1 cellular context compared by ENCODE assay signal in the genomic region with DNA sequence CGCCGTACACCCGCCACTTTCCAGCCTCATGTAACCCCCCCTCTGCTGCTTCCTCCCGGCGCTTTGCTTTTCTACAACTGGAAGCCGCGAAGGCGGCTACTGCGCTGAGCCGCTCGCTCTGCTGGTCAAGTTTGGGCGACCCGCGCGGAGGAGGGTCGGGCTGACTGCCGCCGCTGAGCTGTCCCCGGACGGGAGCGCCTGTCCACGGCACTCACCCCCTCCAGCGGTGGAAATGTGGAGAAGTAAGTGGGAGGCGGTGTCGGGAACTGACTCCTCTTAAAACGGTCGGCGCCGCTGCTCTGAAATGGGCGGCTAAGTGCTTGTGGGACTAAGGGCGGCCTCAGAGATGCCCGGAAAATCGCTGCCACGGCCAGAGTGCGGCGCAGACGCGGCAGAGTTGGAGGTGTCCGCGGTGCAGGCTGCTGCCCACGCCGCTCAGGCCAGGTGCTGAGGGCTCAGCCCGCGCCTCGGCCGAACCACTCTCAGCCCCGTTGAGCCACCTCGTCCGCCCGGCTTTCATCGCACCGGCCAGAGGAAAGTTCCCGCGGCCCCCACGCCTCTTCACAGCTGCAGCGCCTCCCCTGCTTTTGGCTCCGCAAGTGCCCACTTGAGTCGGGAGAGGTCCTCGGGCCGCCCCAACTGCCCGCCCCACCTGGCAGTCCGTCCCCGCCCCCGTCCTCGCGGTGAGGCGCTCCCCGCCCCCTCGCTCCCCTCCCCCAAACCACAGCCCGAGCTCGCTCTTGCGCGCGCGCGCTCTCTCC.
TF ChIP-seq lines count a peak whose summit lies in the region.

No MANE protein-coding gene starts in this region.

TF ChIP-seq in WTC11, 78 proteins besides CTCF, POLR2A, EP300 and RAD21 (continued from another document):
- peak; percentile 4; the same call in 1 of the 2 replicates for TF ChIP-seq ZNF121 (CRISPR knock-in tag; IDR thresholded peaks at IDR 0.05)
- 0 out of 2 replicates have a peak, but pooled peaks have one; percentile 10 for TF ChIP-seq ZBTB21 (CRISPR knock-in tag; IDR thresholded peaks at IDR 0.05; ENCODE audit: borderline replicate concordance)
- TF ChIP-seq MXD4 (CRISPR knock-in tag; IDR thresholded peaks at IDR 0.05; ENCODE audit: borderline replicate concordance): no peak
- TF ChIP-seq FOXK1 (CRISPR knock-in tag; IDR thresholded peaks at IDR 0.05): 0 out of 2 replicates have a peak, but pooled peaks have one; percentile 4
- TF ChIP-seq ZNF423 (CRISPR knock-in tag; IDR thresholded peaks at IDR 0.05): no peak
- TF ChIP-seq, protein P1, sequence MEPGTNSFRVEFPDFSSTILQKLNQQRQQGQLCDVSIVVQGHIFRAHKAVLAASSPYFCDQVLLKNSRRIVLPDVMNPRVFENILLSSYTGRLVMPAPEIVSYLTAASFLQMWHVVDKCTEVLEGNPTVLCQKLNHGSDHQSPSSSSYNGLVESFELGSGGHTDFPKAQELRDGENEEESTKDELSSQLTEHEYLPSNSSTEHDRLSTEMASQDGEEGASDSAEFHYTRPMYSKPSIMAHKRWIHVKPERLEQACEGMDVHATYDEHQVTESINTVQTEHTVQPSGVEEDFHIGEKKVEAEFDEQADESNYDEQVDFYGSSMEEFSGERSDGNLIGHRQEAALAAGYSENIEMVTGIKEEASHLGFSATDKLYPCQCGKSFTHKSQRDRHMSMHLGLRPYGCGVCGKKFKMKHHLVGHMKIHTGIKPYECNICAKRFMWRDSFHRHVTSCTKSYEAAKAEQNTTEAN (CRISPR knock-in tag; IDR thresholded peaks at IDR 0.05): no peak; the same call in 1 of the 2 replicates
